ENCODE assay signal across 11 cellular contexts in genomic region chrX:16138108-16138427, GRCh38. TPM values are rescaled to one million over a fixed set of nuclear protein-coding genes. Genes with fewer than 3 reads are reported as not detected.
DNase-seq lines count a peak whose midpoint lies in the region; ATAC-seq, FAIRE-seq and TF ChIP-seq lines count a peak whose summit lies in the region.
"Had no signal": no experiment of that assay in that cellular context is flagged by ENCODE, and none has a peak within 500 bp of the region (broad histone marks: within the 10 kb centered on the region; RNA-seq: fewer than 3 reads in every experiment).

No MANE protein-coding gene starts in this region.

- dilution Hi-C loops in endothelial cell of umbilical vein (cut with MboI; ENCODE audit: extremely low pct_ligation_motif_present, low sequenced_read_pairs), result no loop called here

- ATAC-seq in GM19351 (IDR thresholded peaks at IDR 0.05; ENCODE audit: unreplicated experiment), result peak; percentile 44
- peak; percentile 46 for ATAC-seq in HG03342 (IDR thresholded peaks at IDR 0.05; ENCODE audit: unreplicated experiment)
- no peak for ATAC-seq in activated T-cell treated with anti-CD3 and anti-CD28 coated beads, Interleukin-2, amount 50 U/mL, for 72 hours (replicated peaks in 1 of 2)
- no peak for ATAC-seq in heart right ventricle

- no peak for TF ChIP-seq CTCF in endothelial cell of umbilical vein (IDR thresholded peaks at IDR 0.05; ENCODE audit: extremely low read depth in 1 of 2, insufficient read depth in 1 of 2, low read depth in 1 of 2, low read length in 2 of 2)
- peak in 3 of 9 donors; percentile 8 to 32 (median 20) for TF ChIP-seq CTCF in heart right ventricle (IDR thresholded peaks at IDR 0.05)

- no peaks in the 10 kb centered on the region for H3K79me2 ChIP-seq in endothelial cell of umbilical vein (ENCODE audit: control insufficient read depth, insufficient read depth, low read length)

- H3K36me3 ChIP-seq in endothelial cell of umbilical vein (ENCODE audit: control insufficient read depth in 2 of 2, extremely low read depth in 1 of 2, insufficient read depth in 2 of 2, low read length in 2 of 2) (no peaks in the 10 kb centered on the region), heart right ventricle (no peaks in the 10 kb centered on the region)

- POLR2A ChIA-PET in endothelial cell of umbilical vein (lab: Charles Lee), result no interaction called here

- no peaks in the 10 kb centered on the region for H3K36me3 Mint-ChIP-seq in activated T-cell treated with anti-CD3 and anti-CD28 coated beads, Interleukin-2, amount 50 U/mL, for 72 hours (ENCODE audit: insufficient read depth in 2 of 2)

- no peak overlapping the region for H3K4me2 ChIP-seq in endothelial cell of umbilical vein (ENCODE audit: insufficient read depth, low read length)

- peak; percentile 74 for FAIRE-seq in endothelial cell of umbilical vein (lab: Jason Lieb, UNC)

- CTCF ChIA-PET in endothelial cell of umbilical vein (lab: Charles Lee), result interaction anchor here (0.8 to 2.2 kb wide), 9 partner anchors 12 to 557 kb away, joined by 3 to 9 read pairs (median 3); partner anchors contain the start of gene GRPR

- intact Hi-C loops in endothelial cell of umbilical vein (cut with micrococcal nuclease) (no loop called here), heart right ventricle (cut with DNase I) (no loop called here)

- DNase-seq in GDM1 (lab: John Stamatoyannopoulos, UW) (peak; percentile 3), endothelial cell of umbilical vein (ENCODE audit: low read depth, low spot score) (peak; percentile 2), heart right ventricle (no peak), NCI-H1417 treated with DMSO at 0.1 percent for 48 hours (lab: John Stamatoyannopoulos, UW) (no peak)
- DNase-seq in activated T-cell treated with anti-CD3 and anti-CD28 coated beads, Interleukin-2, amount 50 U/mL, for 72 hours, result no peak
- DNase-seq in activated T-cell treated with anti-CD3 and anti-CD28 coated beads, Interleukin-2, amount 50 U/mL, for 48 hours, result no peak
- DNase-seq: hippocampal formation, SHP77 treated with DMSO at 0.1 percent for 48 hours had no signal

- no peaks in the 10 kb centered on the region for H3K9me3 ChIP-seq in endothelial cell of umbilical vein (replicated peaks; ENCODE audit: control insufficient read depth, insufficient read depth, low read length)
- H3K9me3 ChIP-seq in heart right ventricle, result no peaks in the 10 kb centered on the region

- no peaks in the 10 kb centered on the region for H3K9me3 Mint-ChIP-seq in activated T-cell treated with anti-CD3 and anti-CD28 coated beads, Interleukin-2, amount 50 U/mL, for 72 hours

- no peak overlapping the region for H3K9ac ChIP-seq in endothelial cell of umbilical vein (replicated peaks; ENCODE audit: extremely low read depth, insufficient read depth, low read length)

- BruUV-seq in endothelial cell of umbilical vein (replicated peaks; lab: Mats Ljungman, UMichigan), result no TSS peak

- peaks cover 66% of the 10 kb centered on the region for H3K27me3 Mint-ChIP-seq in activated T-cell treated with anti-CD3 and anti-CD28 coated beads, Interleukin-2, amount 50 U/mL, for 72 hours (ENCODE audit: low read depth)

- WGBS in heart right ventricle, 2 donors, result 55 to 71% methylated on average over 1 of the region's 1 CpG

- H3K9me1 ChIP-seq in endothelial cell of umbilical vein (replicated peaks; ENCODE audit: control insufficient read depth, extremely low read depth, insufficient read depth, low read length), result no peaks in the 10 kb centered on the region

- no peaks in the 10 kb centered on the region for H4K20me1 ChIP-seq in endothelial cell of umbilical vein (replicated peaks; ENCODE audit: control insufficient read depth, extremely low read depth, insufficient read depth, low read length)

- no peaks in the 10 kb centered on the region for H3K4me1 ChIP-seq in endothelial cell of umbilical vein (ENCODE audit: control insufficient read depth, extremely low read depth, insufficient read depth, low read length)
- no peaks in the 10 kb centered on the region for H3K4me1 ChIP-seq in heart right ventricle

- no peak overlapping the region for H2AFZ ChIP-seq in endothelial cell of umbilical vein (ENCODE audit: low read depth, low read length)

- no peak overlapping the region for H3K4me3 Mint-ChIP-seq in activated T-cell treated with anti-CD3 and anti-CD28 coated beads, Interleukin-2, amount 50 U/mL, for 72 hours

- no peak overlapping the region for H3K4me3 ChIP-seq in endothelial cell of umbilical vein (replicated peaks in 1 of 3; ENCODE audit: insufficient read depth in 1 of 3, low read depth in 1 of 3, low read length in 3 of 3)
- no peak overlapping the region for H3K4me3 ChIP-seq in heart right ventricle

- H3K27ac ChIP-seq in endothelial cell of umbilical vein (ENCODE audit: insufficient read depth, low read depth, low read length) (no peak overlapping the region), heart right ventricle (no peak overlapping the region)

- no peak overlapping the region for H3K27ac Mint-ChIP-seq in activated T-cell treated with anti-CD3 and anti-CD28 coated beads, Interleukin-2, amount 50 U/mL, for 72 hours

- H3K27me3 ChIP-seq in endothelial cell of umbilical vein (ENCODE audit: control insufficient read depth in 2 of 2, insufficient read depth in 2 of 2, low read length in 2 of 2) (no peaks in the 10 kb centered on the region), heart right ventricle (peaks cover 0 to 90% (median 0%) of the 10 kb centered on the region in 7 donors)

- TF ChIP-seq POLR2A in endothelial cell of umbilical vein (IDR thresholded peaks at IDR 0.05; ENCODE audit: low read depth, low read length), result no peak

- H3K4me1 Mint-ChIP-seq in activated T-cell treated with anti-CD3 and anti-CD28 coated beads, Interleukin-2, amount 50 U/mL, for 72 hours (ENCODE audit: low read depth), result no peaks in the 10 kb centered on the region

TF ChIP-seq in endothelial cell of umbilical vein, 7 proteins besides CTCF, POLR2A, EP300 and RAD21:
- TF ChIP-seq MYC (IDR thresholded peaks at IDR 0.05; ENCODE audit: low read depth, low read length) (no peak), FOS (IDR thresholded peaks at IDR 0.05; ENCODE audit: borderline replicate concordance, insufficient read depth, low read length) (no peak), MAX (IDR thresholded peaks at IDR 0.05; ENCODE audit: insufficient read depth, insufficient read length) (no peak), EZH2 (IDR thresholded peaks at IDR 0.05; ENCODE audit: borderline replicate concordance, low read depth, low read length, severe bottlenecking) (no peak), JUN (IDR thresholded peaks at IDR 0.05; ENCODE audit: borderline replicate concordance, insufficient read depth, insufficient read length, low read depth) (no peak), GATA2 (IDR thresholded peaks at IDR 0.05; ENCODE audit: insufficient read depth, insufficient read length, low read depth, low read length) (no peak), POLR2AphosphoS5 (IDR thresholded peaks at IDR 0.05; ENCODE audit: insufficient read depth, low read depth, low read length) (no peak)

RNA-seq across cellular contexts. Expression of gene GRPR, which starts 14.7 kb away (rescaled TPM):
- total RNA-seq in endothelial cell of umbilical vein (0.28 TPM in 1 of 2 replicates, not detected in the other), heart right ventricle (under 1 TPM; 0.15 to 0.57 (median 0.30) TPM)
- polyA plus RNA-seq in endothelial cell of umbilical vein (0.11 and 0.16 TPM in 2 replicates), heart right ventricle (under 1 TPM in 1 of 2 donors, not detected in 1; 0.03 TPM)
- 0.10 and 0.14 TPM in 2 replicates for polyA plus RNA-seq in endothelial cell of umbilical vein (2011; cell fraction: cytosol; rRNA removed)
- polyA plus RNA-seq in endothelial cell of umbilical vein (2011; cell fraction: nucleus; rRNA removed), result 0.21 and 0.31 TPM in 2 replicates
- not detected in 2 replicates for polyA plus RNA-seq in endothelial cell of umbilical vein (2012)
- polyA minus RNA-seq in endothelial cell of umbilical vein, result 0.15 and 0.44 TPM in 2 replicates
- not detected for polyA minus RNA-seq in endothelial cell of umbilical vein (2011; cell fraction: cytosol; rRNA and poly(A)+ RNA removed)
- 0.43 and 0.63 TPM in 2 replicates for polyA minus RNA-seq in endothelial cell of umbilical vein (2011; cell fraction: nucleus; rRNA and poly(A)+ RNA removed)
- total RNA-seq in activated T-cell treated with anti-CD3 and anti-CD28 coated beads, Interleukin-2, amount 50 U/mL, for 72 hours, result under 1 TPM in 1 of 2 donors, not detected in 1; 0.23 TPM

RNA-seq across cellular contexts. Expression of gene MAGEB17, which starts 29.2 kb away (rescaled TPM):
- total RNA-seq in endothelial cell of umbilical vein (not detected in 2 replicates), heart right ventricle (under 1 TPM in 1 of 10 donors, not detected in 9; 0.19 TPM)
- polyA plus RNA-seq in endothelial cell of umbilical vein (not detected in 2 replicates), heart right ventricle (under 1 TPM in 1 of 2 donors, not detected in 1; 0.04 TPM)
- polyA plus RNA-seq in endothelial cell of umbilical vein (2011; cell fraction: cytosol; rRNA removed), result not detected in 2 replicates
- polyA plus RNA-seq in endothelial cell of umbilical vein (2011; cell fraction: nucleus; rRNA removed), result 0.13 TPM in 1 of 2 replicates, not detected in the other
- not detected in 2 replicates for polyA plus RNA-seq in endothelial cell of umbilical vein (2012)
- polyA minus RNA-seq in endothelial cell of umbilical vein, result not detected in 2 replicates
- polyA minus RNA-seq in endothelial cell of umbilical vein (2011; cell fraction: cytosol; rRNA and poly(A)+ RNA removed), result not detected
- not detected in 2 replicates for polyA minus RNA-seq in endothelial cell of umbilical vein (2011; cell fraction: nucleus; rRNA and poly(A)+ RNA removed)
- total RNA-seq in activated T-cell treated with anti-CD3 and anti-CD28 coated beads, Interleukin-2, amount 50 U/mL, for 72 hours, result not detected
- total RNA-seq: skeletal muscle tissue had no signal

Comparison
In these comparisons a context has a peak if more than half of its experiments do, and no peak if none do; other contexts are left out.
1. DNase-seq: peak in GDM1 (single experiment) and endothelial cell of umbilical vein (single experiment); none in activated T-cell treated with anti-CD3 and anti-CD28 coated beads, Interleukin-2, amount 50 U/mL, for 72 hours (0 of 2), heart right ventricle (0 of 2), NCI-H1417 treated with DMSO at 0.1 percent for 48 hours (single experiment) and activated T-cell treated with anti-CD3 and anti-CD28 coated beads, Interleukin-2, amount 50 U/mL, for 48 hours (0 of 2).
2. ATAC-seq: peak in GM19351 (single experiment) and HG03342 (single experiment); none in activated T-cell treated with anti-CD3 and anti-CD28 coated beads, Interleukin-2, amount 50 U/mL, for 72 hours (0 of 2) and heart right ventricle (0 of 8).